ENCODE assay signal across 6 cellular contexts in genomic region chr17:45146616-45147101, GRCh38.
A peak's percentile ranks its signal among the peaks of the same experiment; 100 is the strongest.
DNase-seq lines count a peak whose midpoint lies in the region; ATAC-seq lines count a peak whose summit lies in the region.

No MANE protein-coding gene starts in this region.

- DNase-seq in DMS53 (lab: John Stamatoyannopoulos, UW) (peak; percentile 62), DMS53 treated with DMSO at 0.1 percent for 48 hours (lab: John Stamatoyannopoulos, UW; ENCODE audit: unreplicated experiment) (no peak), midbrain (lab: John Stamatoyannopoulos, UW) (no peak)

- H3K4me1 ChIP-seq in duodenal mucosa (ENCODE audit: control insufficient read depth in 1 of 2, insufficient read depth in 2 of 2, low read length in 2 of 2) (peaks cover 36 to 40% of the 10 kb centered on the region in 2 donors), rectal smooth muscle tissue (ENCODE audit: control insufficient read depth, insufficient read depth, low read length) (peaks cover 19% of the 10 kb centered on the region)

- peak overlapping the region; percentile 95 for H3K27ac ChIP-seq in duodenal mucosa (ENCODE audit: low read depth, low read length)
- peak overlapping the region; percentile 98 for H3K27ac ChIP-seq in rectal smooth muscle tissue (ENCODE audit: low read depth, low read length)

- no peaks in the 10 kb centered on the region for H3K9me3 ChIP-seq in duodenal mucosa (ENCODE audit: control insufficient read depth in 1 of 2, low read length in 2 of 2)

- H3K9ac ChIP-seq in duodenal mucosa (ENCODE audit: low read depth in 1 of 2, low read length in 2 of 2) (peak overlapping the region; percentile 87 to 94), rectal smooth muscle tissue (ENCODE audit: low read length) (no peak overlapping the region)

- H3K4me3 ChIP-seq in duodenal mucosa (ENCODE audit: low read depth in 1 of 2, low read length in 2 of 2): peak overlapping the region; percentile 84 to 89
- H3K4me3 ChIP-seq in rectal smooth muscle tissue (ENCODE audit: low read length): peak overlapping the region; percentile 91

- H3K36me3 ChIP-seq in duodenal mucosa (ENCODE audit: control insufficient read depth in 1 of 2, insufficient read depth in 2 of 2, low read length in 2 of 2) (no peaks in the 10 kb centered on the region), rectal smooth muscle tissue (ENCODE audit: control insufficient read depth, insufficient read depth, low read length) (no peaks in the 10 kb centered on the region)

- no peaks in the 10 kb centered on the region for H3K27me3 ChIP-seq in duodenal mucosa (ENCODE audit: control insufficient read depth in 1 of 2, insufficient read depth in 2 of 2, low read length in 2 of 2)
- H3K27me3 ChIP-seq in rectal smooth muscle tissue (ENCODE audit: control insufficient read depth, insufficient read depth, low read length): no peaks in the 10 kb centered on the region

- ATAC-seq in HG02885 (IDR thresholded peaks at IDR 0.05; ENCODE audit: poor library complexity, unreplicated experiment): no peak
